ENCODE assay signal across 8 cellular contexts in genomic region chr11:63839508-63840355, GRCh38. TPM values are rescaled to one million over a fixed set of nuclear protein-coding genes. Genes with fewer than 3 reads are reported as not detected.
DNase-seq lines count a peak whose midpoint lies in the region; ATAC-seq and TF ChIP-seq lines count a peak whose summit lies in the region.

No MANE protein-coding gene starts in this region.

- peaks cover 55% of the 10 kb centered on the region for H3K79me2 ChIP-seq in OCI-LY7 (ENCODE audit: insufficient read depth, low read depth, low read length)

- peaks cover 11 to 66% (median 62%) of the 10 kb centered on the region in 4 donors for H3K4me1 Mint-ChIP-seq in CD4-positive, CD25-positive, alpha-beta regulatory T cell
- H3K4me1 Mint-ChIP-seq in immature natural killer cell, result peaks cover 65 to 68% of the 10 kb centered on the region in 2 donors

- BruUV-seq in OCI-LY7 (replicated peaks; lab: Mats Ljungman, UMichigan), result no TSS peak

- POLR2A ChIA-PET in OCI-LY7 (lab: Charles Lee), result no interaction called here

- H3K4me2 ChIP-seq in OCI-LY7 (ENCODE audit: low read length), result peak overlapping the region; percentile 100

- no peaks in the 10 kb centered on the region for H3K9me2 ChIP-seq in OCI-LY7 (ENCODE audit: insufficient read depth, low read length)

- peaks cover 31% of the 10 kb centered on the region for H3K36me3 ChIP-seq in CD4-positive, CD25-positive, alpha-beta regulatory T cell (ENCODE audit: control insufficient read depth, insufficient read depth, low read length)
- H3K36me3 ChIP-seq in OCI-LY7 (ENCODE audit: insufficient read depth, low read length) (peaks cover 42% of the 10 kb centered on the region), ascending aorta (peaks cover 10 to 20% of the 10 kb centered on the region in 2 donors)

- H3K27ac ChIP-seq in CD4-positive, CD25-positive, alpha-beta regulatory T cell (ENCODE audit: insufficient read depth, low read length, poor library complexity, severe bottlenecking), result peak overlapping the region; percentile 64
- H3K27ac ChIP-seq in OCI-LY7 (ENCODE audit: low read depth, low read length, poor library complexity, severe bottlenecking) (peak overlapping the region; percentile 66), ascending aorta (peak overlapping the region; percentile 81 to 83)

- H3K9me3 ChIP-seq in CD4-positive, CD25-positive, alpha-beta regulatory T cell (ENCODE audit: control insufficient read depth in 2 of 2, low read length in 2 of 2), result no peaks in the 10 kb centered on the region
- H3K9me3 ChIP-seq in OCI-LY7 (ENCODE audit: low read length), result no peaks in the 10 kb centered on the region
- H3K9me3 ChIP-seq in ascending aorta, result no peaks in the 10 kb centered on the region

- H3K27me3 Mint-ChIP-seq in CD4-positive, CD25-positive, alpha-beta regulatory T cell, result no peaks in the 10 kb centered on the region
- H3K27me3 Mint-ChIP-seq in immature natural killer cell (ENCODE audit: low read depth in 3 of 3), result peaks cover 2 to 10% (median 8%) of the 10 kb centered on the region in 3 donors

- ATAC-seq in CD4-positive, CD25-positive, alpha-beta regulatory T cell (ENCODE audit: low read depth in 2 of 2), result no peak
- ATAC-seq in GM21390 (IDR thresholded peaks at IDR 0.05; ENCODE audit: unreplicated experiment), result peak; percentile 3

- peaks cover 51% of the 10 kb centered on the region for H3K4me1 ChIP-seq in CD4-positive, CD25-positive, alpha-beta regulatory T cell (ENCODE audit: control insufficient read depth, insufficient read depth, low read length, poor library complexity, severe bottlenecking)
- H3K4me1 ChIP-seq in OCI-LY7 (ENCODE audit: insufficient read depth, low read length, poor library complexity, severe bottlenecking) (peaks cover 42% of the 10 kb centered on the region), ascending aorta (peaks cover 7 to 38% of the 10 kb centered on the region in 2 donors)

- peak overlapping the region; percentile 89 to 97 (median 94) for H3K4me3 Mint-ChIP-seq in CD4-positive, CD25-positive, alpha-beta regulatory T cell
- H3K4me3 Mint-ChIP-seq in immature natural killer cell, result peak overlapping the region; percentile 83 to 92 (median 90)

- peak in 2 of 3 donors; percentile 25 to 34 for DNase-seq in CD4-positive, CD25-positive, alpha-beta regulatory T cell
- DNase-seq in OCI-LY7 (ENCODE audit: low spot score), result peak; percentile 48
- no peak for DNase-seq in ascending aorta (ENCODE audit: low spot score in 2 of 2)
- peak in 1 of 3 donors; percentile 28 for DNase-seq in immature natural killer cell
- peak; percentile 54 for DNase-seq in stimulated activated CD4-positive, alpha-beta T cell treated with anti-CD3 and anti-CD28 coated beads, Interleukin-15, amount 100 ng/mL, for 24 hours
- DNase-seq in NCI-H774 (lab: John Stamatoyannopoulos, UW), result no peak
- DNase-seq in ureter (ENCODE audit: low spot score), result no peak

- peak overlapping the region; percentile 80 to 96 (median 95) for H3K27ac Mint-ChIP-seq in CD4-positive, CD25-positive, alpha-beta regulatory T cell
- peak overlapping the region; percentile 65 to 88 (median 84) for H3K27ac Mint-ChIP-seq in immature natural killer cell

- peak overlapping the region; percentile 94 for H3K4me3 ChIP-seq in CD4-positive, CD25-positive, alpha-beta regulatory T cell (ENCODE audit: low read depth, low read length)
- peak overlapping the region; percentile 97 for H3K4me3 ChIP-seq in OCI-LY7 (ENCODE audit: low read depth, low read length, poor library complexity, severe bottlenecking)
- peak overlapping the region; percentile 93 to 96 for H3K4me3 ChIP-seq in ascending aorta

- no peaks in the 10 kb centered on the region for H3K27me3 ChIP-seq in CD4-positive, CD25-positive, alpha-beta regulatory T cell (ENCODE audit: control insufficient read depth, insufficient read depth, low read length)
- H3K27me3 ChIP-seq in ascending aorta, result no peaks in the 10 kb centered on the region

- H2AFZ ChIP-seq in OCI-LY7 (ENCODE audit: low read length), result no peak overlapping the region

- CTCF ChIA-PET in OCI-LY7 (lab: Charles Lee; ENCODE audit: unreplicated experiment), result interaction anchor here (0.7 kb wide), 1 partner anchor 16 kb away, joined by 3 read pairs; no protein-coding TSS in a partner anchor

- intact Hi-C loops in OCI-LY7 (cut with micrococcal nuclease; ENCODE audit: unreplicated experiment) (loop anchor here (2.0 to 5.0 kb wide), 4 partner anchors 19 to 99 kb away; partner anchors contain the start of genes NAA40, RCOR2 and ZFTA), ascending aorta (cut with DNase I) (loop anchor here (2.0 to 5.0 kb wide), 2 partner anchors 48 to 99 kb away; partner anchors contain the start of gene NAA40)

- peaks cover 39% of the 10 kb centered on the region for H4K20me1 ChIP-seq in OCI-LY7 (ENCODE audit: insufficient read depth, low read length)

- peaks cover 14% of the 10 kb centered on the region for H3K36me3 Mint-ChIP-seq in CD4-positive, CD25-positive, alpha-beta regulatory T cell
- peaks cover 0 to 4% (median 4%) of the 10 kb centered on the region in 3 donors for H3K36me3 Mint-ChIP-seq in immature natural killer cell

- H3K9me3 Mint-ChIP-seq in CD4-positive, CD25-positive, alpha-beta regulatory T cell, result no peaks in the 10 kb centered on the region
- no peaks in the 10 kb centered on the region for H3K9me3 Mint-ChIP-seq in immature natural killer cell

- no peak for TF ChIP-seq CTCF in OCI-LY7 (conservative IDR thresholded peaks at IDR 0.05; ENCODE audit: low read length)
- no peak for TF ChIP-seq CTCF in ascending aorta (IDR thresholded peaks at IDR 0.05)

RNA-seq across cellular contexts. Expression of gene MARK2, which starts 0.8 kb away (rescaled TPM):
- 66.6 TPM for total RNA-seq in CD4-positive, CD25-positive, alpha-beta regulatory T cell
- polyA plus RNA-seq in CD4-positive, CD25-positive, alpha-beta regulatory T cell, result 10 to 100 TPM; 29.3 to 39.9 (median 36.4) TPM
- total RNA-seq in OCI-LY7 (2014; rRNA removed; shearing (Covaris generic)), result 20.8 and 22.7 TPM in 2 replicates
- 40.1 and 45.4 TPM in 2 replicates for total RNA-seq in OCI-LY7 (2022)
- total RNA-seq in ascending aorta, result 45.7 TPM
- polyA plus RNA-seq in immature natural killer cell, result 10 to 100 TPM; 28.6 to 73.8 (median 31.6) TPM
- total RNA-seq in ureter, result 61.5 TPM

RNA-seq across cellular contexts. Expression of gene SPINDOC, which starts 26.5 kb away (rescaled TPM):
- 11.1 TPM for total RNA-seq in CD4-positive, CD25-positive, alpha-beta regulatory T cell
- polyA plus RNA-seq in CD4-positive, CD25-positive, alpha-beta regulatory T cell, result under 1 TPM; 0.41 to 1.00 (median 0.58) TPM
- total RNA-seq in OCI-LY7 (2014; rRNA removed; shearing (Covaris generic)), result 57.9 and 71.1 TPM in 2 replicates
- total RNA-seq in OCI-LY7 (2022) (81.6 and 81.8 TPM in 2 replicates), ascending aorta (5.0 TPM), ureter (13.0 TPM)
- polyA plus RNA-seq in immature natural killer cell, result 1 to 10 TPM in 2 of 3 donors, under 1 TPM in 1; 0.36 to 2.3 (median 1.2) TPM

Comparison
In these comparisons a context has a peak if more than half of its experiments do, and no peak if none do; other contexts are left out.
1. DNase-seq: peak in CD4-positive, CD25-positive, alpha-beta regulatory T cell (2 of 3), OCI-LY7 (single experiment) and stimulated activated CD4-positive, alpha-beta T cell treated with anti-CD3 and anti-CD28 coated beads, Interleukin-15, amount 100 ng/mL, for 24 hours (single experiment); none in ascending aorta (0 of 2), NCI-H774 (single experiment) and ureter (single experiment).
2. Peak in every context shown above with its lines, with median percentiles within 50 percentile points of each other: H3K27ac ChIP-seq and H3K4me3 ChIP-seq.